ENCODE assay signal across 1 cellular context in genomic region chr18:48934708-48935432, GRCh38.
TF ChIP-seq lines count a peak whose summit lies in the region.

No MANE protein-coding gene starts in this region.

TF ChIP-seq in K562, 482 proteins besides CTCF, POLR2A, EP300 and RAD21 (continued from another document and continues in another):
- TF ChIP-seq MGA (IDR thresholded peaks at IDR 0.05): no peak
- TF ChIP-seq NCOA1 (IDR thresholded peaks at IDR 0.05; ENCODE audit: low read depth): no peak
- no peak for TF ChIP-seq KDM4B (IDR thresholded peaks at IDR 0.05; ENCODE audit: borderline replicate concordance in 2 of 2, low read depth in 1 of 2)
- no peak for TF ChIP-seq PRMT5 (CRISPR knock-in tag; IDR thresholded peaks at IDR 0.05)
- TF ChIP-seq MAZ (CRISPR knock-in tag; conservative IDR thresholded peaks at IDR 0.05 in 1 of 2, IDR thresholded peaks at IDR 0.05 in 1 of 2): no peak
- TF ChIP-seq ETV1 (tag; conservative IDR thresholded peaks at IDR 0.05; ENCODE audit: low read depth): no peak
- TF ChIP-seq BRF2 (IDR thresholded peaks at IDR 0.05; ENCODE audit: borderline replicate concordance, insufficient read depth, insufficient read length): no peak
- TF ChIP-seq BDP1 (IDR thresholded peaks at IDR 0.05; ENCODE audit: insufficient read depth, insufficient read length): no peak
- no peak for TF ChIP-seq RAD51 (IDR thresholded peaks at IDR 0.05; ENCODE audit: borderline replicate concordance, low read depth)
- TF ChIP-seq RBM14 (IDR thresholded peaks at IDR 0.05; ENCODE audit: borderline replicate concordance, insufficient read depth, low read depth, low read length): no peak
- no peak for TF ChIP-seq CAMTA2 (CRISPR knock-in tag; conservative IDR thresholded peaks at IDR 0.05)
- TF ChIP-seq ATF4 (CRISPR knock-in tag; IDR thresholded peaks at IDR 0.05): peak; percentile 91
- no peak for TF ChIP-seq FOXA3 (CRISPR knock-in tag; conservative IDR thresholded peaks at IDR 0.05 in 1 of 2, IDR thresholded peaks at IDR 0.05 in 1 of 2)
- TF ChIP-seq ZNF197 (CRISPR knock-in tag; IDR thresholded peaks at IDR 0.05; ENCODE audit: low read depth): no peak
- no peak for TF ChIP-seq PHB2 (IDR thresholded peaks at IDR 0.05; ENCODE audit: low read depth)
- TF ChIP-seq STAT5A (IDR thresholded peaks at IDR 0.05; ENCODE audit: borderline replicate concordance, low read length): no peak
- TF ChIP-seq ARID1B (IDR thresholded peaks at IDR 0.05): no peak
- no peak for TF ChIP-seq DEAF1 (CRISPR knock-in tag; IDR thresholded peaks at IDR 0.05)
- no peak for TF ChIP-seq NCOR1 (IDR thresholded peaks at IDR 0.05)
- no peak for TF ChIP-seq ZBTB17 (CRISPR knock-in tag; IDR thresholded peaks at IDR 0.05)
- no peak for TF ChIP-seq ZBTB7A (IDR thresholded peaks at IDR 0.05; ENCODE audit: borderline replicate concordance, control insufficient read depth, low read depth, low read length)
- no peak for TF ChIP-seq ILK (tag; IDR thresholded peaks at IDR 0.05; ENCODE audit: borderline replicate concordance, low read depth)
- no peak for TF ChIP-seq ZNF431 (CRISPR knock-in tag; IDR thresholded peaks at IDR 0.05)
- no peak for TF ChIP-seq TRIM24 (IDR thresholded peaks at IDR 0.05)
- no peak for TF ChIP-seq CBX1 (IDR thresholded peaks at IDR 0.05; ENCODE audit: low read depth)
- TF ChIP-seq MXI1 (IDR thresholded peaks at IDR 0.05; ENCODE audit: low read depth, low read length): no peak
- no peak for TF ChIP-seq NR2C1 (IDR thresholded peaks at IDR 0.05)
- no peak for TF ChIP-seq NR2C1 (tag; IDR thresholded peaks at IDR 0.05)
- TF ChIP-seq GABPA (tag; conservative IDR thresholded peaks at IDR 0.05; ENCODE audit: low read depth): peak; percentile 78
- no peak for TF ChIP-seq ZBTB1 (CRISPR knock-in tag; IDR thresholded peaks at IDR 0.05; ENCODE audit: borderline replicate concordance, low read depth)
- TF ChIP-seq MBD1 (CRISPR knock-in tag; IDR thresholded peaks at IDR 0.05): no peak
- no peak for TF ChIP-seq HINFP (tag; conservative IDR thresholded peaks at IDR 0.05; ENCODE audit: low read depth)
- TF ChIP-seq HNRNPL (IDR thresholded peaks at IDR 0.05; ENCODE audit: low read depth, low read length): no peak
- 0 out of 2 replicates have a peak, but pooled peaks have one; percentile 56 for TF ChIP-seq ZKSCAN8 (CRISPR knock-in tag; IDR thresholded peaks at IDR 0.05)
- no peak for TF ChIP-seq STAT6 (CRISPR knock-in tag; IDR thresholded peaks at IDR 0.05)
- no peak for TF ChIP-seq GATA2 (CRISPR knock-in tag; IDR thresholded peaks at IDR 0.05)
- no peak for TF ChIP-seq TGIF2 (CRISPR knock-in tag; IDR thresholded peaks at IDR 0.05)
- TF ChIP-seq NBN (IDR thresholded peaks at IDR 0.05; ENCODE audit: low read depth): no peak
- TF ChIP-seq NR0B1 (IDR thresholded peaks at IDR 0.05; ENCODE audit: partially characterized antibody): no peak
- no peak for TF ChIP-seq ERF (CRISPR knock-in tag; IDR thresholded peaks at IDR 0.05)
